Comparison of ENCODE assay signal across 19 cellular contexts in genomic region chr15:50940506-50940905, GRCh38.
A peak's percentile ranks its signal among the peaks of the same experiment; 100 is the strongest.
DNase-seq lines count a peak whose midpoint lies in the region; ATAC-seq and TF ChIP-seq lines count a peak whose summit lies in the region.
"Had no signal": no experiment of that assay in that cellular context is flagged by ENCODE, and none has a peak within 500 bp of the region (broad histone marks: within the 10 kb centered on the region; RNA-seq: fewer than 3 reads in every experiment).

No MANE protein-coding gene starts in this region.

- no peaks in the 10 kb centered on the region for H3K9me3 Mint-ChIP-seq in effector memory CD8-positive, alpha-beta T cell
- H3K9me3 Mint-ChIP-seq: activated CD4-positive, alpha-beta memory T cell treated with anti-CD3 and anti-CD28 coated beads, Interleukin-2, amount 10 ng/mL, durations not matched to agents 7 days and 5 days; activated naive CD8-positive, alpha-beta T cell treated with anti-CD3 and anti-CD28 coated beads, Interleukin-2, amount 10 ng/mL, durations not matched to agents 7 days and 5 days; activated T-cell treated with anti-CD3 and anti-CD28 coated beads, Interleukin-2, amount 50 U/mL, for 72 hours; CD8-positive, alpha-beta T cell had no signal

- H3K27ac ChIP-seq in ACC112 (ENCODE audit: low read depth, low read length) (peak overlapping the region; percentile 50), HEK293 (ENCODE audit: extremely low read depth, low read depth, low read length) (no peak overlapping the region)
- H3K27ac ChIP-seq: epithelial cell of prostate, VCaP had no signal

- H2AFZ ChIP-seq in ACC112 (ENCODE audit: low read length, unreplicated experiment), result no peak overlapping the region

- no peaks in the 10 kb centered on the region for H3K79me2 ChIP-seq in ACC112 (ENCODE audit: control insufficient read depth, insufficient read depth, low read length, unreplicated experiment)

- H3K4me3 ChIP-seq in ACC112 (ENCODE audit: low read depth, low read length), result no peak overlapping the region
- H3K4me3 ChIP-seq in HEK293 (ENCODE audit: low read depth, low read length), result no peak overlapping the region
- H3K4me3 ChIP-seq: HAP-1 had no signal

- no peaks in the 10 kb centered on the region for H3K27me3 ChIP-seq in ACC112 (ENCODE audit: insufficient read depth, low read length)

- no peak for ATAC-seq in effector memory CD8-positive, alpha-beta T cell (replicated peaks)
- ATAC-seq: activated T-cell treated with anti-CD3 and anti-CD28 coated beads, Interleukin-2, amount 50 U/mL, for 72 hours; CD8-positive, alpha-beta T cell; left cardiac atrium had no signal

- H3K27me3 Mint-ChIP-seq in effector memory CD8-positive, alpha-beta T cell, result no peaks in the 10 kb centered on the region
- H3K27me3 Mint-ChIP-seq: activated CD4-positive, alpha-beta memory T cell treated with anti-CD3 and anti-CD28 coated beads, Interleukin-2, amount 10 ng/mL, durations not matched to agents 7 days and 5 days; activated naive CD8-positive, alpha-beta T cell treated with anti-CD3 and anti-CD28 coated beads, Interleukin-2, amount 10 ng/mL, durations not matched to agents 7 days and 5 days had no signal

- no peak for TF ChIP-seq CTCF in HEK293 (tag by site-specific recombination; IDR thresholded peaks at IDR 0.05)

- POLR2A ChIA-PET in HEK293 (lab: Yijun Ruan, JAX), result no interaction called here

- DNase-seq in astrocyte of the hippocampus (ENCODE audit: low read depth, low spot score), result peak; percentile 18
- peak; percentile 34 for DNase-seq in fibroblast of peridontal ligament (ENCODE audit: extremely low read depth)
- DNase-seq in effector memory CD8-positive, alpha-beta T cell, result no peak
- no peak for DNase-seq in NCI-H128 (lab: John Stamatoyannopoulos, UW; ENCODE audit: unreplicated experiment)
- DNase-seq in NCI-H82 treated with DMSO at 0.1 percent for 48 hours (lab: John Stamatoyannopoulos, UW; ENCODE audit: unreplicated experiment), result no peak
- DNase-seq in SHP77 (lab: John Stamatoyannopoulos, UW), result no peak
- DNase-seq: activated CD4-positive, alpha-beta memory T cell treated with anti-CD3 and anti-CD28 coated beads, Interleukin-2, amount 10 ng/mL, durations not matched to agents 7 days and 5 days; activated naive CD8-positive, alpha-beta T cell treated with anti-CD3 and anti-CD28 coated beads, Interleukin-2, amount 10 ng/mL, durations not matched to agents 7 days and 5 days; activated T-cell treated with anti-CD3 and anti-CD28 coated beads, Interleukin-2, amount 50 U/mL, for 72 hours; CD8-positive, alpha-beta T cell; GF-D8; left cardiac atrium; NCI-H748 treated with DMSO at 0.1 percent for 48 hours; retina had no signal

- peaks cover 24% of the 10 kb centered on the region for H3K36me3 Mint-ChIP-seq in effector memory CD8-positive, alpha-beta T cell (ENCODE audit: insufficient read depth)

- CTCF ChIA-PET in HEK293 (lab: Yijun Ruan, JAX), result no interaction called here

- peaks cover 32% of the 10 kb centered on the region for H3K4me1 ChIP-seq in ACC112 (ENCODE audit: control insufficient read depth, insufficient read depth, low read length, unreplicated experiment)
- peaks cover 6% of the 10 kb centered on the region for H3K4me1 ChIP-seq in HEK293 (ENCODE audit: control insufficient read depth, insufficient read depth, low read length)

- peaks cover 0 to 3% of the 10 kb centered on the region in 2 donors for H3K4me1 Mint-ChIP-seq in effector memory CD8-positive, alpha-beta T cell (ENCODE audit: low read depth in 2 of 2)
- H3K4me1 Mint-ChIP-seq: activated CD4-positive, alpha-beta memory T cell treated with anti-CD3 and anti-CD28 coated beads, Interleukin-2, amount 10 ng/mL, durations not matched to agents 7 days and 5 days; activated naive CD8-positive, alpha-beta T cell treated with anti-CD3 and anti-CD28 coated beads, Interleukin-2, amount 10 ng/mL, durations not matched to agents 7 days and 5 days had no signal

- peaks cover 17% of the 10 kb centered on the region for H3K36me3 ChIP-seq in ACC112 (ENCODE audit: insufficient read depth, low read length)
- peaks cover 0 to 11% of the 10 kb centered on the region in 2 experiments; a peak in 1 of 3 replicates for H3K36me3 ChIP-seq in HEK293 (ENCODE audit: control insufficient read depth in 2 of 2, insufficient read depth in 1 of 2, low read length in 2 of 2)

- H3K4me3 Mint-ChIP-seq in effector memory CD8-positive, alpha-beta T cell, result no peak overlapping the region
- H3K4me3 Mint-ChIP-seq: activated CD4-positive, alpha-beta memory T cell treated with anti-CD3 and anti-CD28 coated beads, Interleukin-2, amount 10 ng/mL, durations not matched to agents 7 days and 5 days; activated naive CD8-positive, alpha-beta T cell treated with anti-CD3 and anti-CD28 coated beads, Interleukin-2, amount 10 ng/mL, durations not matched to agents 7 days and 5 days; activated T-cell treated with anti-CD3 and anti-CD28 coated beads, Interleukin-2, amount 50 U/mL, for 72 hours; CD8-positive, alpha-beta T cell had no signal

- H3K27ac Mint-ChIP-seq in effector memory CD8-positive, alpha-beta T cell, result no peak overlapping the region
- H3K27ac Mint-ChIP-seq: activated CD4-positive, alpha-beta memory T cell treated with anti-CD3 and anti-CD28 coated beads, Interleukin-2, amount 10 ng/mL, durations not matched to agents 7 days and 5 days; activated naive CD8-positive, alpha-beta T cell treated with anti-CD3 and anti-CD28 coated beads, Interleukin-2, amount 10 ng/mL, durations not matched to agents 7 days and 5 days; activated T-cell treated with anti-CD3 and anti-CD28 coated beads, Interleukin-2, amount 50 U/mL, for 72 hours; CD8-positive, alpha-beta T cell had no signal

- H3K9me3 ChIP-seq in HEK293 (ENCODE audit: control insufficient read depth, insufficient read depth, low read depth, low read length), result no peaks in the 10 kb centered on the region
- H3K9me3 ChIP-seq: HAP-1 had no signal

TF ChIP-seq in HEK293, 187 proteins besides CTCF, POLR2A, EP300 and RAD21:
- 0 out of 2 replicates have a peak, but pooled peaks have one; percentile 8 for TF ChIP-seq PRDM6 (tag by site-specific recombination; IDR thresholded peaks at IDR 0.05)
- TF ChIP-seq ZNF707 (tag by site-specific recombination; IDR thresholded peaks at IDR 0.05), result no peak
- no peak for TF ChIP-seq ZNF169 (tag by site-specific recombination; IDR thresholded peaks at IDR 0.05)
- no peak for TF ChIP-seq ZNF280C (tag by site-specific recombination; IDR thresholded peaks at IDR 0.05)

Comparison
In these comparisons a context has a peak if more than half of its experiments do, and no peak if none do; other contexts are left out.
1. DNase-seq: peak in astrocyte of the hippocampus (single experiment) and fibroblast of peridontal ligament (single experiment); none in effector memory CD8-positive, alpha-beta T cell (0 of 3), NCI-H128 (single experiment), NCI-H82 treated with DMSO at 0.1 percent for 48 hours (single experiment) and SHP77 (0 of 2).